Comparison of ENCODE assay signal across 14 cellular contexts in genomic region chr9:81596671-81597426, GRCh38.
DNase-seq lines count a peak whose midpoint lies in the region; ATAC-seq, FAIRE-seq and TF ChIP-seq lines count a peak whose summit lies in the region.
"Had no signal": no experiment of that assay in that cellular context is flagged by ENCODE, and none has a peak within 500 bp of the region (broad histone marks: within the 10 kb centered on the region; RNA-seq: fewer than 3 reads in every experiment).

No MANE protein-coding gene starts in this region.

- H3K9me1 ChIP-seq in endothelial cell of umbilical vein (replicated peaks; ENCODE audit: control insufficient read depth, extremely low read depth, insufficient read depth, low read length) = no peaks in the 10 kb centered on the region

- H3K36me3 Mint-ChIP-seq in neural progenitor cell = peaks cover 63% of the 10 kb centered on the region

- H3F3A ChIP-seq in Loucy (ENCODE audit: low read depth) = no peaks in the 10 kb centered on the region; the same call in 1 of the 2 replicates
- H3F3A ChIP-seq in neural progenitor cell (ENCODE audit: low read depth) = peaks cover 16% of the 10 kb centered on the region

- no peak overlapping the region for H3K4me3 Mint-ChIP-seq in neural progenitor cell
- H3K4me3 Mint-ChIP-seq: activated naive CD8-positive, alpha-beta T cell had no signal

- H3K4me1 ChIP-seq in DND-41 (ENCODE audit: insufficient read depth, low read length) = peaks cover 34% of the 10 kb centered on the region
- H3K4me1 ChIP-seq in Loucy (ENCODE audit: insufficient read depth, low read length, poor library complexity, severe bottlenecking) = peaks cover 64% of the 10 kb centered on the region
- H3K4me1 ChIP-seq in endothelial cell of umbilical vein (ENCODE audit: control insufficient read depth, extremely low read depth, insufficient read depth, low read length) = peaks cover 54% of the 10 kb centered on the region
- H3K4me1 ChIP-seq in neural progenitor cell = peaks cover 25% of the 10 kb centered on the region

- CTCF ChIA-PET in endothelial cell of umbilical vein (lab: Charles Lee) = interaction anchor here (1.0 to 2.4 kb wide), 9 partner anchors 9 to 93 kb away, joined by 3 to 15 read pairs (median 5); partner anchors contain the start of gene TLE1

- peaks cover 31% of the 10 kb centered on the region for H3K4me1 Mint-ChIP-seq in neural progenitor cell

- H3K79me2 ChIP-seq in DND-41 (ENCODE audit: insufficient read depth, low read length) = no peaks in the 10 kb centered on the region
- no peaks in the 10 kb centered on the region for H3K79me2 ChIP-seq in Loucy (ENCODE audit: insufficient read depth, low read length)
- no peaks in the 10 kb centered on the region for H3K79me2 ChIP-seq in endothelial cell of umbilical vein (ENCODE audit: control insufficient read depth, insufficient read depth, low read length)
- peaks cover 24% of the 10 kb centered on the region for H3K79me2 ChIP-seq in neural progenitor cell (ENCODE audit: low read depth)

- POLR2A ChIA-PET in endothelial cell of umbilical vein (lab: Charles Lee) = interaction anchor here (1.0 kb wide), 1 partner anchor 9 kb away, joined by 3 read pairs; no protein-coding TSS in a partner anchor

- peaks cover 14% of the 10 kb centered on the region for H3K27me3 Mint-ChIP-seq in neural progenitor cell (ENCODE audit: insufficient read depth, low read depth)

- no peak overlapping the region for H3K27ac Mint-ChIP-seq in neural progenitor cell
- H3K27ac Mint-ChIP-seq: activated naive CD8-positive, alpha-beta T cell had no signal

- intact Hi-C loops in endothelial cell of umbilical vein (cut with micrococcal nuclease) = loop anchor here (1.0 to 5.0 kb wide), 10 partner anchors 9 to 277 kb away; partner anchors contain the start of gene TLE1

- no TSS peak for BruUV-seq in endothelial cell of umbilical vein (replicated peaks; lab: Mats Ljungman, UMichigan)

- H3K9me2 ChIP-seq in Loucy (replicated peaks; ENCODE audit: low read depth, low read length) = no peaks in the 10 kb centered on the region

- H3K27ac ChIP-seq in DND-41 (ENCODE audit: low read length) = peak overlapping the region; percentile 88
- peak overlapping the region; percentile 87 for H3K27ac ChIP-seq in endothelial cell of umbilical vein (ENCODE audit: insufficient read depth, low read depth, low read length)
- no peak overlapping the region for H3K27ac ChIP-seq in neural progenitor cell
- H3K27ac ChIP-seq: HL-60, SK-N-MC had no signal

- H4K20me1 ChIP-seq in DND-41 (ENCODE audit: insufficient read depth, low read length) (no peaks in the 10 kb centered on the region), Loucy (ENCODE audit: insufficient read depth, low read length, poor library complexity, severe bottlenecking) (no peaks in the 10 kb centered on the region), endothelial cell of umbilical vein (replicated peaks; ENCODE audit: control insufficient read depth, extremely low read depth, insufficient read depth, low read length) (no peaks in the 10 kb centered on the region), neural progenitor cell (ENCODE audit: low read depth) (peaks cover 13% of the 10 kb centered on the region)

- peaks cover 3% of the 10 kb centered on the region for H3K9me3 Mint-ChIP-seq in neural progenitor cell

- peak overlapping the region; percentile 63 for H2AFZ ChIP-seq in DND-41 (ENCODE audit: low read depth, low read length)
- H2AFZ ChIP-seq in Loucy (ENCODE audit: low read length) = no peak overlapping the region
- H2AFZ ChIP-seq in endothelial cell of umbilical vein (ENCODE audit: low read depth, low read length) = no peak overlapping the region
- H2AFZ ChIP-seq in neural progenitor cell (replicated peaks) = no peak overlapping the region

- H3K9me3 ChIP-seq in DND-41 (ENCODE audit: insufficient read depth, low read length, severe bottlenecking) (no peaks in the 10 kb centered on the region), Loucy (ENCODE audit: insufficient read depth, low read depth, low read length) (no peaks in the 10 kb centered on the region), endothelial cell of umbilical vein (replicated peaks; ENCODE audit: control insufficient read depth, insufficient read depth, low read length) (no peaks in the 10 kb centered on the region), neural progenitor cell (ENCODE audit: low read depth) (no peaks in the 10 kb centered on the region)

- TF ChIP-seq POLR2A in endothelial cell of umbilical vein (IDR thresholded peaks at IDR 0.05; ENCODE audit: low read depth, low read length) = no peak

- peak; percentile 49 for DNase-seq in DND-41
- peak; percentile 91 for DNase-seq in endothelial cell of umbilical vein (ENCODE audit: low read depth, low spot score)
- DNase-seq in neural progenitor cell (ENCODE audit: low spot score) = no peak
- no peak for DNase-seq in DMS53 (lab: John Stamatoyannopoulos, UW)
- DNase-seq: stimulated activated CD4-positive, alpha-beta T cell treated with anti-CD3 and anti-CD28 coated beads, Interleukin-2, amount 100 ng/mL, for 48 hours had no signal

- H3K36me3 ChIP-seq in DND-41 (ENCODE audit: insufficient read depth, low read length) (peaks cover 3% of the 10 kb centered on the region; the same call in 1 of the 2 replicates), Loucy (ENCODE audit: insufficient read depth, low read length) (no peaks in the 10 kb centered on the region), endothelial cell of umbilical vein (ENCODE audit: control insufficient read depth in 2 of 2, extremely low read depth in 1 of 2, insufficient read depth in 2 of 2, low read length in 2 of 2) (peaks cover 0 to 3% of the 10 kb centered on the region in 2 experiments), neural progenitor cell (peaks cover 10% of the 10 kb centered on the region)

- peak; percentile 89 for FAIRE-seq in endothelial cell of umbilical vein (lab: Jason Lieb, UNC)
- FAIRE-seq: GM12892 had no signal

- peak overlapping the region in 1 of 2 experiments; percentile 30; a peak in 2 of 4 replicates for H3K4me3 ChIP-seq in DND-41 (ENCODE audit: low read depth in 1 of 2, low read length in 2 of 2)
- H3K4me3 ChIP-seq in Loucy (ENCODE audit: low read length, poor library complexity, severe bottlenecking) = peak overlapping the region; percentile 45
- H3K4me3 ChIP-seq in endothelial cell of umbilical vein (replicated peaks in 1 of 3; ENCODE audit: insufficient read depth in 1 of 3, low read depth in 1 of 3, low read length in 3 of 3) = peak overlapping the region in 1 of 3 experiments; percentile 21
- H3K4me3 ChIP-seq in neural progenitor cell = no peak overlapping the region
- H3K4me3 ChIP-seq: SK-N-MC had no signal

- H3K4me2 ChIP-seq in DND-41 (ENCODE audit: insufficient read depth, low read length) (peak overlapping the region; percentile 60), Loucy (ENCODE audit: low read depth, low read length, poor library complexity, severe bottlenecking) (peak overlapping the region; percentile 65), endothelial cell of umbilical vein (ENCODE audit: insufficient read depth, low read length) (peak overlapping the region; percentile 76), neural progenitor cell (peak overlapping the region; percentile 45)

- H3K9ac ChIP-seq in DND-41 (ENCODE audit: low read depth, low read length) (peak overlapping the region; percentile 53), Loucy (ENCODE audit: low read depth, low read length, poor library complexity, severe bottlenecking) (peak overlapping the region; percentile 61), endothelial cell of umbilical vein (replicated peaks; ENCODE audit: extremely low read depth, insufficient read depth, low read length) (peak overlapping the region; percentile 67), neural progenitor cell (no peak overlapping the region)

- H3K27me3 ChIP-seq in DND-41 (ENCODE audit: insufficient read depth, low read length, poor library complexity) = no peaks in the 10 kb centered on the region
- no peaks in the 10 kb centered on the region for H3K27me3 ChIP-seq in Loucy (ENCODE audit: insufficient read depth, low read length, poor library complexity, severe bottlenecking)
- H3K27me3 ChIP-seq in endothelial cell of umbilical vein (ENCODE audit: control insufficient read depth in 2 of 2, insufficient read depth in 2 of 2, low read length in 2 of 2) = no peaks in the 10 kb centered on the region
- no peaks in the 10 kb centered on the region for H3K27me3 ChIP-seq in neural progenitor cell

- ATAC-seq in DND-41 (ENCODE audit: insufficient read depth, low read depth) (peak; percentile 83), GM18907 (IDR thresholded peaks at IDR 0.05; ENCODE audit: unreplicated experiment) (no peak), HG03432 (IDR thresholded peaks at IDR 0.05; ENCODE audit: unreplicated experiment) (no peak), GM18519 (IDR thresholded peaks at IDR 0.05; ENCODE audit: low FRiP score, unreplicated experiment) (no peak)
- ATAC-seq: HCT116 had no signal

- no peak for TF ChIP-seq CTCF in DND-41 (IDR thresholded peaks at IDR 0.05; ENCODE audit: borderline replicate concordance, extremely low read depth, low read length, poor library complexity, severe bottlenecking)
- no peak for TF ChIP-seq CTCF in Loucy (conservative IDR thresholded peaks at IDR 0.05; ENCODE audit: low read length)
- TF ChIP-seq CTCF in endothelial cell of umbilical vein (IDR thresholded peaks at IDR 0.05; ENCODE audit: extremely low read depth in 1 of 2, insufficient read depth in 1 of 2, low read depth in 1 of 2, low read length in 2 of 2) = no peak
- no peak for TF ChIP-seq CTCF in neural progenitor cell (IDR thresholded peaks at IDR 0.05)

- dilution Hi-C loops in endothelial cell of umbilical vein (cut with MboI; ENCODE audit: extremely low pct_ligation_motif_present, low sequenced_read_pairs) = no loop called here

TF ChIP-seq in endothelial cell of umbilical vein, 7 proteins besides CTCF, POLR2A, EP300 and RAD21:
- TF ChIP-seq MAX (IDR thresholded peaks at IDR 0.05; ENCODE audit: insufficient read depth, insufficient read length) (no peak), GATA2 (IDR thresholded peaks at IDR 0.05; ENCODE audit: insufficient read depth, insufficient read length, low read depth, low read length) (peak; percentile 98), EZH2 (IDR thresholded peaks at IDR 0.05; ENCODE audit: borderline replicate concordance, low read depth, low read length, severe bottlenecking) (no peak), FOS (IDR thresholded peaks at IDR 0.05; ENCODE audit: borderline replicate concordance, insufficient read depth, low read length) (peak; percentile 88), POLR2AphosphoS5 (IDR thresholded peaks at IDR 0.05; ENCODE audit: insufficient read depth, low read depth, low read length) (peak; percentile 73), JUN (IDR thresholded peaks at IDR 0.05; ENCODE audit: borderline replicate concordance, insufficient read depth, insufficient read length, low read depth) (peak; percentile 65), MYC (IDR thresholded peaks at IDR 0.05; ENCODE audit: low read depth, low read length) (no peak)

Comparison
In these comparisons a context has a peak if more than half of its experiments do, and no peak if none do; other contexts are left out.
1. DNase-seq: peak in DND-41 (single experiment) and endothelial cell of umbilical vein (single experiment); none in neural progenitor cell (single experiment) and DMS53 (single experiment).
2. Peak in every context shown above with its lines, with median percentiles within 50 percentile points of each other: H3K4me2 ChIP-seq.